Comparison of ENCODE assay signal across 9 cellular contexts in genomic region chr19:40610396-40611064, GRCh38. TPM values are rescaled to one million over a fixed set of nuclear protein-coding genes. Genes with fewer than 3 reads are reported as not detected.
DNase-seq lines count a peak whose midpoint lies in the region; ATAC-seq, FAIRE-seq and TF ChIP-seq lines count a peak whose summit lies in the region.
"Had no signal": no experiment of that assay in that cellular context is flagged by ENCODE, and none has a peak within 500 bp of the region (broad histone marks: within the 10 kb centered on the region; RNA-seq: fewer than 3 reads in every experiment).

No MANE protein-coding gene starts in this region.

- peak overlapping the region; percentile 97 for H2AFZ ChIP-seq in Karpas-422 (ENCODE audit: low read length)

- H3K4me1 ChIP-seq in A549 = peaks cover 38% of the 10 kb centered on the region
- peaks cover 53% of the 10 kb centered on the region for H3K4me1 ChIP-seq in Karpas-422 (ENCODE audit: low read length)

- 0 out of 2 replicates have a peak, but pooled peaks cover 3% of the 10 kb centered on the region for H4K20me1 ChIP-seq in Karpas-422 (ENCODE audit: insufficient read depth, low read depth, low read length)

- H3K27ac Mint-ChIP-seq in activated CD4-positive, alpha-beta memory T cell treated with anti-CD3 and anti-CD28 coated beads for 36 hours = peak overlapping the region; percentile 84
- peak overlapping the region; percentile 68 to 86 for H3K27ac Mint-ChIP-seq in natural killer cell treated with Interleukin-12 subunit alpha and Interleukin-12 subunit beta and Interleukin-15 and Interleukin-18, amount 100 ng/mL, for 72 hours

- intact Hi-C loops in activated CD4-positive, alpha-beta memory T cell treated with anti-CD3 and anti-CD28 coated beads for 36 hours (cut with micrococcal nuclease) = loop anchor here (5.0 to 10.0 kb wide), 2 partner anchors 192 to 934 kb away; no protein-coding TSS in a partner anchor

- TF ChIP-seq RAD21 in A549 (conservative IDR thresholded peaks at IDR 0.05 in 1 of 2, IDR thresholded peaks at IDR 0.05 in 1 of 2) = no peak

- POLR2A ChIA-PET in A549 (lab: Yijun Ruan, JAX) = interaction anchor here (0.5 to 1.5 kb wide), 4 partner anchors 14 to 839 kb away, joined by 4 to 6 read pairs (median 6); partner anchors contain the start of gene RAB4B
- POLR2A ChIA-PET in activated CD4-positive, alpha-beta memory T cell treated with anti-CD3 and anti-CD28 coated beads for 36 hours (lab: Charles Lee) = interaction anchor here (1.1 to 1.2 kb wide), 2 partner anchors 14 to 140 kb away, joined by 3 to 4 read pairs; partner anchors contain the start of gene ACTMAP
- POLR2A ChIA-PET in HEK293T (lab: Yijun Ruan, JAX) = no interaction called here

- H3K4me1 Mint-ChIP-seq in activated CD4-positive, alpha-beta memory T cell treated with anti-CD3 and anti-CD28 coated beads for 36 hours (ENCODE audit: low read depth) = peaks cover 62% of the 10 kb centered on the region
- peaks cover 52 to 62% of the 10 kb centered on the region in 2 donors for H3K4me1 Mint-ChIP-seq in natural killer cell treated with Interleukin-12 subunit alpha and Interleukin-12 subunit beta and Interleukin-15 and Interleukin-18, amount 100 ng/mL, for 72 hours (ENCODE audit: low read depth in 2 of 2)

- H3K9me2 ChIP-seq in Karpas-422 (replicated peaks; ENCODE audit: insufficient read depth, low read length) = no peaks in the 10 kb centered on the region

- no peak for TF ChIP-seq CTCF in A549 (IDR thresholded peaks at IDR 0.05)

- DNase-seq in A549 (ENCODE audit: low read depth in 1 of 2, low spot score in 1 of 2) = no peak
- DNase-seq in Karpas-422 = peak; percentile 85
- DNase-seq in activated CD4-positive, alpha-beta memory T cell treated with anti-CD3 and anti-CD28 coated beads for 36 hours = peak; percentile 80
- DNase-seq in epithelial cell of prostate (ENCODE audit: low read depth, low spot score) = no peak
- DNase-seq in natural killer cell treated with Interleukin-12 subunit alpha and Interleukin-12 subunit beta and Interleukin-15 and Interleukin-18, amount 100 ng/mL, for 72 hours (ENCODE audit: low spot score) = no peak
- DNase-seq in SIG-M5 treated with dmso at 0.1 percent for 504 hours (lab: John Stamatoyannopoulos, UW; ENCODE audit: unreplicated experiment) = no peak
- no peak for DNase-seq in AG08396 (ENCODE audit: low spot score)
- DNase-seq in HEK293T (ENCODE audit: extremely low spot score) = no peak

- no peak for ATAC-seq in A549
- ATAC-seq in natural killer cell treated with Interleukin-12 subunit alpha and Interleukin-12 subunit beta and Interleukin-15 and Interleukin-18, amount 100 ng/mL, for 72 hours = peak in 1 of 2 donors; percentile 7

- peak overlapping the region in 1 of 2 experiments; percentile 68; a peak in 3 of 6 replicates for H3K27ac ChIP-seq in A549
- no peak overlapping the region for H3K27ac ChIP-seq in Karpas-422 (ENCODE audit: low read length)
- H3K27ac ChIP-seq in epithelial cell of prostate = peak overlapping the region; percentile 94

- TF ChIP-seq POLR2A in A549 (IDR thresholded peaks at IDR 0.05; ENCODE audit: low read length) = no peak

- 91% methylated on average over 29 of the region's 29 CpGs for WGBS in A549 (ENCODE audit: missing lambda C conversion rate)

- no peaks in the 10 kb centered on the region for H3K9me3 Mint-ChIP-seq in activated CD4-positive, alpha-beta memory T cell treated with anti-CD3 and anti-CD28 coated beads for 36 hours
- H3K9me3 Mint-ChIP-seq in natural killer cell treated with Interleukin-12 subunit alpha and Interleukin-12 subunit beta and Interleukin-15 and Interleukin-18, amount 100 ng/mL, for 72 hours = no peaks in the 10 kb centered on the region

- no peaks in the 10 kb centered on the region for H3K9me3 ChIP-seq in A549
- no peaks in the 10 kb centered on the region for H3K9me3 ChIP-seq in Karpas-422 (ENCODE audit: low read length)

- peak overlapping the region; percentile 72 for H3K4me3 Mint-ChIP-seq in activated CD4-positive, alpha-beta memory T cell treated with anti-CD3 and anti-CD28 coated beads for 36 hours
- H3K4me3 Mint-ChIP-seq in natural killer cell treated with Interleukin-12 subunit alpha and Interleukin-12 subunit beta and Interleukin-15 and Interleukin-18, amount 100 ng/mL, for 72 hours = peak overlapping the region; percentile 74

- H3K4me2 ChIP-seq in A549 (peak overlapping the region; percentile 65), Karpas-422 (ENCODE audit: low read depth, low read length, poor library complexity, severe bottlenecking) (peak overlapping the region; percentile 81)

- H3K79me2 ChIP-seq in Karpas-422 (ENCODE audit: low read length) = no peaks in the 10 kb centered on the region

- H3K4me3 ChIP-seq in A549 (no peak overlapping the region), Karpas-422 (ENCODE audit: low read length) (peak overlapping the region; percentile 68)

- no peaks in the 10 kb centered on the region for H3K27me3 ChIP-seq in Karpas-422 (ENCODE audit: low read length)

- no peak for FAIRE-seq in A549 (lab: Jason Lieb, UNC)
- FAIRE-seq: G401.6 had no signal

- H3K27me3 Mint-ChIP-seq in activated CD4-positive, alpha-beta memory T cell treated with anti-CD3 and anti-CD28 coated beads for 36 hours = no peaks in the 10 kb centered on the region
- no peaks in the 10 kb centered on the region for H3K27me3 Mint-ChIP-seq in natural killer cell treated with Interleukin-12 subunit alpha and Interleukin-12 subunit beta and Interleukin-15 and Interleukin-18, amount 100 ng/mL, for 72 hours

- H3K36me3 ChIP-seq in Karpas-422 (ENCODE audit: insufficient read depth, low read length) = no peaks in the 10 kb centered on the region

- no peak for TF ChIP-seq EP300 in A549 (IDR thresholded peaks at IDR 0.05)

- peak overlapping the region; percentile 71 for H3K9ac ChIP-seq in Karpas-422 (ENCODE audit: low read length)

- CTCF ChIA-PET in A549 (lab: Yijun Ruan, JAX) = interaction anchor here (0.9 to 35.2 kb wide), 9 partner anchors 9 to 63 kb away, joined by 3 to 2247 read pairs (median 4); no protein-coding TSS in a partner anchor
- CTCF ChIA-PET in activated CD4-positive, alpha-beta memory T cell treated with anti-CD3 and anti-CD28 coated beads for 36 hours (lab: Charles Lee) = interaction anchor here (1.2 to 3.1 kb wide), 4 partner anchors 11 to 145 kb away, joined by 3 to 21 read pairs (median 6); partner anchors contain the start of gene BLVRB
- CTCF ChIA-PET in HEK293T (lab: Yijun Ruan, JAX) = no interaction called here

- H3K36me3 Mint-ChIP-seq in activated CD4-positive, alpha-beta memory T cell treated with anti-CD3 and anti-CD28 coated beads for 36 hours = peaks cover 3% of the 10 kb centered on the region
- H3K36me3 Mint-ChIP-seq in natural killer cell treated with Interleukin-12 subunit alpha and Interleukin-12 subunit beta and Interleukin-15 and Interleukin-18, amount 100 ng/mL, for 72 hours = no peaks in the 10 kb centered on the region

TF ChIP-seq in HEK293T, 16 proteins besides CTCF, POLR2A, EP300 and RAD21:
- no peak for TF ChIP-seq NFRKB (IDR thresholded peaks at IDR 0.05)
- no peak for TF ChIP-seq ARNT (IDR thresholded peaks at IDR 0.05)
- TF ChIP-seq FOXM1 (IDR thresholded peaks at IDR 0.05; ENCODE audit: borderline replicate concordance) = no peak
- no peak for TF ChIP-seq HDGF (IDR thresholded peaks at IDR 0.05; ENCODE audit: borderline replicate concordance)
- no peak for TF ChIP-seq SUZ12 (IDR thresholded peaks at IDR 0.05)

RNA-seq across cellular contexts. Expression of gene LTBP4, which starts 9.4 kb away (rescaled TPM):
- 23.1 and 32.0 TPM in 2 replicates for polyA plus RNA-seq in A549 (2011; rRNA removed)
- 65.2 and 69.3 TPM in 2 replicates for polyA plus RNA-seq in A549 (2012; cell fraction: cytosol; rRNA removed)
- 475 and 611 TPM in 2 replicates for polyA plus RNA-seq in A549 (2012; cell fraction: nucleus; rRNA removed)
- 37.7 to 51.1 TPM (median 43.2 TPM) in 3 replicates for polyA plus RNA-seq in A549 (2017; fragmentation: RNase III; extraction: RNeasy Plus Mini Kit Qiagen cat#74134 plus additional on column Dnase treatment)
- polyA minus RNA-seq in A549 (2011; rRNA and poly(A)+ RNA removed) = 16.3 and 26.9 TPM in 2 replicates
- total RNA-seq in Karpas-422 (2014; rRNA removed; shearing (Covaris generic); ENCODE audit: low replicate concordance) = 9.6 and 25.9 TPM in 2 replicates
- 100 to 1,000 TPM; 178 to 182 TPM for total RNA-seq in activated CD4-positive, alpha-beta memory T cell treated with anti-CD3 and anti-CD28 coated beads for 36 hours
- 10 to 100 TPM; 28.1 to 59.0 TPM for total RNA-seq in natural killer cell treated with Interleukin-12 subunit alpha and Interleukin-12 subunit beta and Interleukin-15 and Interleukin-18, amount 100 ng/mL, for 72 hours

RNA-seq across cellular contexts. Expression of gene SHKBP1, which starts 33.9 kb away (rescaled TPM):
- polyA plus RNA-seq in A549 (2011; rRNA removed) = 75.2 and 79.7 TPM in 2 replicates
- polyA plus RNA-seq in A549 (2012; cell fraction: cytosol; rRNA removed) = 163 and 237 TPM in 2 replicates
- polyA plus RNA-seq in A549 (2012; cell fraction: nucleus; rRNA removed) = 317 and 432 TPM in 2 replicates
- 94.9 to 128 TPM (median 123 TPM) in 3 replicates for polyA plus RNA-seq in A549 (2017; fragmentation: RNase III; extraction: RNeasy Plus Mini Kit Qiagen cat#74134 plus additional on column Dnase treatment)
- polyA minus RNA-seq in A549 (2011; rRNA and poly(A)+ RNA removed) = 133 and 167 TPM in 2 replicates
- 49.7 and 98.2 TPM in 2 replicates for total RNA-seq in Karpas-422 (2014; rRNA removed; shearing (Covaris generic); ENCODE audit: low replicate concordance)
- total RNA-seq in activated CD4-positive, alpha-beta memory T cell treated with anti-CD3 and anti-CD28 coated beads for 36 hours = 100 to 1,000 TPM; 112 to 126 TPM
- total RNA-seq in natural killer cell treated with Interleukin-12 subunit alpha and Interleukin-12 subunit beta and Interleukin-15 and Interleukin-18, amount 100 ng/mL, for 72 hours = 100 to 1,000 TPM; 131 to 149 TPM

Comparison
In these comparisons a context has a peak if more than half of its experiments do, and no peak if none do; other contexts are left out.
1. DNase-seq: peak in Karpas-422 (single experiment) and activated CD4-positive, alpha-beta memory T cell treated with anti-CD3 and anti-CD28 coated beads for 36 hours (single experiment); none in A549 (0 of 2), epithelial cell of prostate (single experiment), natural killer cell treated with Interleukin-12 subunit alpha and Interleukin-12 subunit beta and Interleukin-15 and Interleukin-18, amount 100 ng/mL, for 72 hours (single experiment), SIG-M5 treated with dmso at 0.1 percent for 504 hours (single experiment), AG08396 (single experiment) and HEK293T (single experiment).